6 cellular contexts compared by ENCODE assay signal in the genomic region with DNA sequence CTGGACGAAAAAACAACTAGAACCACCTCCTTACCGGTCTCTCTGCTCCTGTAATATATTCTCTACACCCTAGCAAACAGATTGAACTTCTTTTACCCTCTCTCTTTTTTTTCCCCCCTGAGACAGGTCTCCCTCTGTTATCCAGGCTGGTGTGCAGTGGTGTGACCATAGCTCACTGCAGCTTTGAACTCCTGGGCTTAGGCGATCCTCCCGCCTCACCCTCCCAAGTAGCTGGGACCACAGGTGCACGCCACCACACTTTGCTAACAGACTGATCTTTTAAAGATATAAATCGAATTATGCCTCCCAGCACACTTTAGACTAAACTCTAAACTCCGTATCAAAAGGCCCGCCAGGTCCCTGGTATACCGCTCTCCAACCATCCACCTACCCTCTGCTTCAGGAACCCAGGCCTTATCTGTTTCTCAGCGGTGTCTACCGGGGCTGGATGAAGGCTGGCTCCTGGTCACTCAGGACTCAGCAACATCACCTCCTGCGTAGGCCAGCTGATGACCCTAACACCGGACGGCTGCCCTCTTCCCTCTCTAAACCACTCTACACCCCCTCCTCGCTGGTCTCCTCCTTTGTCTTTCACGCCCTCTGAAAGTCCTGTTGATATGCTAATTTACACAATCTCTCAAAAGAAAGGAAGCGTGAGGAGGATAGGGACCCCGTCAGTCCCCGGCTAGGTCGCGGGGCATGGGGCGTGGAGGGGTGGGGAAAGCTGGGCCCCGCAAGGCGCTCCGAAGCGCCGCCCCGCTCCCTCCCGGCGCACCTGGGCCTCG. TPM values are rescaled to one million over a fixed set of nuclear protein-coding genes. Genes with fewer than 3 reads are reported as not detected.
DNase-seq lines count a peak whose midpoint lies in the region; TF ChIP-seq lines count a peak whose summit lies in the region.

No MANE protein-coding gene starts in this region.

- CTCF ChIA-PET in mammary epithelial cell (lab: Charles Lee; ENCODE audit: low non-redundant PET) = no interaction called here

- no peaks in the 10 kb centered on the region for H3K27me3 ChIP-seq in mammary epithelial cell (ENCODE audit: insufficient read depth, low read length)
- no peaks in the 10 kb centered on the region for H3K27me3 ChIP-seq in neural progenitor cell

- H3K9me3 ChIP-seq in mammary epithelial cell (replicated peaks; ENCODE audit: insufficient read depth, low read length) = no peaks in the 10 kb centered on the region
- H3K9me3 ChIP-seq in neural progenitor cell (ENCODE audit: low read depth) = no peaks in the 10 kb centered on the region

- in situ Hi-C loops in mammary epithelial cell (cut with MboI; ENCODE audit: low sequenced_read_pairs in 2 of 2) = no loop called here

- H3K4me2 ChIP-seq in mammary epithelial cell (ENCODE audit: insufficient read depth, low read depth, low read length) (peak overlapping the region; percentile 89), neural progenitor cell (peak overlapping the region; percentile 95)

- H3K9me3 Mint-ChIP-seq in T-helper 2 cell treated with Interferon-gamma antibody and Interleukin-4, amounts not matched to agents 5 μg/mL and 100 μg/mL, for 36 hours = no peaks in the 10 kb centered on the region
- H3K9me3 Mint-ChIP-seq in neural progenitor cell = no peaks in the 10 kb centered on the region

- peaks cover 33% of the 10 kb centered on the region for H3K36me3 Mint-ChIP-seq in T-helper 2 cell treated with Interferon-gamma antibody and Interleukin-4, amounts not matched to agents 5 μg/mL and 100 μg/mL, for 36 hours (ENCODE audit: low read depth)
- peaks cover 32% of the 10 kb centered on the region for H3K36me3 Mint-ChIP-seq in neural progenitor cell

- H3K79me2 ChIP-seq in mammary epithelial cell (ENCODE audit: insufficient read depth, low read length) = peaks cover 60% of the 10 kb centered on the region
- peaks cover 65% of the 10 kb centered on the region for H3K79me2 ChIP-seq in neural progenitor cell (ENCODE audit: low read depth)

- H3K9ac ChIP-seq in mammary epithelial cell (ENCODE audit: insufficient read depth, low read length) = peak overlapping the region; percentile 84
- peak overlapping the region; percentile 72 for H3K9ac ChIP-seq in neural progenitor cell

- WGBS in mammary epithelial cell (ENCODE audit: low coverage, missing lambda C conversion rate) = 26% methylated on average over 11 of the region's 31 CpGs

- H4K20me1 ChIP-seq in mammary epithelial cell (ENCODE audit: insufficient read depth, low read length) = no peaks in the 10 kb centered on the region
- H4K20me1 ChIP-seq in neural progenitor cell (ENCODE audit: low read depth) = peaks cover 50% of the 10 kb centered on the region

- H3K4me1 Mint-ChIP-seq in T-helper 2 cell treated with Interferon-gamma antibody and Interleukin-4, amounts not matched to agents 5 μg/mL and 100 μg/mL, for 36 hours (ENCODE audit: low read depth) = peaks cover 35% of the 10 kb centered on the region
- H3K4me1 Mint-ChIP-seq in neural progenitor cell = peaks cover 34% of the 10 kb centered on the region

- peaks cover 18% of the 10 kb centered on the region for H3K4me1 ChIP-seq in mammary epithelial cell (ENCODE audit: insufficient read depth, low read length)
- peaks cover 14% of the 10 kb centered on the region for H3K4me1 ChIP-seq in neural progenitor cell

- H2AFZ ChIP-seq in mammary epithelial cell (ENCODE audit: low read depth, low read length) (peak overlapping the region; percentile 91), neural progenitor cell (replicated peaks) (peak overlapping the region; percentile 37)

- intact Hi-C loops in mammary epithelial cell (cut with micrococcal nuclease) = loop anchor here (1.0 kb wide), 2 partner anchors 14 to 33 kb away; a partner anchor contains a TSS

- H3K27ac ChIP-seq in mammary epithelial cell (ENCODE audit: insufficient read depth, low read depth, low read length) = peak overlapping the region; percentile 58
- H3K27ac ChIP-seq in neural progenitor cell = peak overlapping the region; percentile 83

- TF ChIP-seq CTCF in mammary epithelial cell (conservative IDR thresholded peaks at IDR 0.05 in 1 of 2, IDR thresholded peaks at IDR 0.05 in 1 of 2; ENCODE audit: extremely low read depth in 1 of 2, insufficient read depth in 1 of 2, low read depth in 1 of 2, low read length in 2 of 2) = no peak
- no peak for TF ChIP-seq CTCF in neural progenitor cell (IDR thresholded peaks at IDR 0.05)

- H3K27ac Mint-ChIP-seq in T-helper 2 cell treated with Interferon-gamma antibody and Interleukin-4, amounts not matched to agents 5 μg/mL and 100 μg/mL, for 36 hours = peak overlapping the region; percentile 87
- peak overlapping the region; percentile 13 for H3K27ac Mint-ChIP-seq in neural progenitor cell

- H3F3A ChIP-seq in neural progenitor cell (ENCODE audit: low read depth) = peaks cover 37% of the 10 kb centered on the region

- no peak for DNase-seq in T-helper 2 cell treated with Interferon-gamma antibody and Interleukin-4, amounts not matched to agents 5 μg/mL and 100 μg/mL, for 36 hours (ENCODE audit: low spot score)
- DNase-seq in T-helper 2 cell (no peak), mammary epithelial cell (no peak), neural progenitor cell (ENCODE audit: low spot score) (peak; percentile 78), NCI-H524 treated with DMSO at 0.1 percent for 48 hours (lab: John Stamatoyannopoulos, UW) (no peak), KG1 (lab: John Stamatoyannopoulos, UW) (no peak)

- H3K36me3 ChIP-seq in mammary epithelial cell (ENCODE audit: insufficient read depth, low read length) (peaks cover 15% of the 10 kb centered on the region), neural progenitor cell (no peaks in the 10 kb centered on the region)

- peak overlapping the region; percentile 61 to 73 (median 68) for H3K4me3 ChIP-seq in mammary epithelial cell (replicated peaks in 1 of 3; ENCODE audit: insufficient read depth in 1 of 3, low read depth in 2 of 3, low read length in 3 of 3)
- H3K4me3 ChIP-seq in neural progenitor cell = peak overlapping the region; percentile 81

- BruUV-seq in mammary epithelial cell (replicated peaks; lab: Mats Ljungman, UMichigan) = no TSS peak

- peak overlapping the region; percentile 93 for H3K4me3 Mint-ChIP-seq in T-helper 2 cell treated with Interferon-gamma antibody and Interleukin-4, amounts not matched to agents 5 μg/mL and 100 μg/mL, for 36 hours
- peak overlapping the region; percentile 92 for H3K4me3 Mint-ChIP-seq in neural progenitor cell

- no peaks in the 10 kb centered on the region for H3K27me3 Mint-ChIP-seq in T-helper 2 cell treated with Interferon-gamma antibody and Interleukin-4, amounts not matched to agents 5 μg/mL and 100 μg/mL, for 36 hours (ENCODE audit: low read depth)
- peaks cover 4% of the 10 kb centered on the region for H3K27me3 Mint-ChIP-seq in neural progenitor cell (ENCODE audit: insufficient read depth, low read depth)

- dilution Hi-C loops in mammary epithelial cell (cut with HindIII; ENCODE audit: low sequenced_read_pairs) = no loop called here

RNA-seq across cellular contexts. Expression of a gene that starts 0.7 kb away (rescaled TPM):
- total RNA-seq in mammary epithelial cell = 10 to 100 TPM; 12.2 to 14.7 TPM
- 8.7 TPM for polyA plus RNA-seq in mammary epithelial cell
- 7.6 TPM for polyA minus RNA-seq in mammary epithelial cell
- 49.5 and 57.0 TPM in 2 replicates for total RNA-seq in neural progenitor cell (ENCODE audit: low replicate concordance)

RNA-seq across cellular contexts. Expression of a gene that starts 14.4 kb away (rescaled TPM):
- total RNA-seq in mammary epithelial cell (10 to 100 TPM; 22.8 to 40.0 TPM), neural progenitor cell (ENCODE audit: low replicate concordance) (15.5 and 17.0 TPM in 2 replicates)
- polyA plus RNA-seq in mammary epithelial cell = 34.8 TPM
- polyA minus RNA-seq in mammary epithelial cell = 15.5 TPM

RNA-seq across cellular contexts. Expression of a gene that starts 15.3 kb away (rescaled TPM):
- total RNA-seq in mammary epithelial cell = 10 to 100 TPM; 18.2 to 27.3 TPM
- polyA plus RNA-seq in mammary epithelial cell = 21.0 TPM
- 73.5 TPM for polyA minus RNA-seq in mammary epithelial cell
- total RNA-seq in neural progenitor cell (ENCODE audit: low replicate concordance) = 18.9 and 25.0 TPM in 2 replicates

RNA-seq across cellular contexts. Expression of a gene that starts 32.2 kb away (rescaled TPM):
- 10 to 100 TPM; 63.3 to 98.2 TPM for total RNA-seq in mammary epithelial cell
- 225 TPM for polyA plus RNA-seq in mammary epithelial cell
- 147 TPM for polyA minus RNA-seq in mammary epithelial cell
- 37.5 and 37.7 TPM in 2 replicates for total RNA-seq in neural progenitor cell (ENCODE audit: low replicate concordance)

RNA-seq across cellular contexts. Expression of a gene that starts 32.9 kb away (rescaled TPM):
- 10 to 100 TPM in 1 of 2 donors, 1 to 10 TPM in 1; 2.2 to 31.1 TPM for total RNA-seq in mammary epithelial cell
- polyA plus RNA-seq in mammary epithelial cell = 49.3 TPM
- 33.7 TPM for polyA minus RNA-seq in mammary epithelial cell
- 40.9 and 50.7 TPM in 2 replicates for total RNA-seq in neural progenitor cell (ENCODE audit: low replicate concordance)
